15 cellular contexts compared by ENCODE assay signal in the genomic region with DNA sequence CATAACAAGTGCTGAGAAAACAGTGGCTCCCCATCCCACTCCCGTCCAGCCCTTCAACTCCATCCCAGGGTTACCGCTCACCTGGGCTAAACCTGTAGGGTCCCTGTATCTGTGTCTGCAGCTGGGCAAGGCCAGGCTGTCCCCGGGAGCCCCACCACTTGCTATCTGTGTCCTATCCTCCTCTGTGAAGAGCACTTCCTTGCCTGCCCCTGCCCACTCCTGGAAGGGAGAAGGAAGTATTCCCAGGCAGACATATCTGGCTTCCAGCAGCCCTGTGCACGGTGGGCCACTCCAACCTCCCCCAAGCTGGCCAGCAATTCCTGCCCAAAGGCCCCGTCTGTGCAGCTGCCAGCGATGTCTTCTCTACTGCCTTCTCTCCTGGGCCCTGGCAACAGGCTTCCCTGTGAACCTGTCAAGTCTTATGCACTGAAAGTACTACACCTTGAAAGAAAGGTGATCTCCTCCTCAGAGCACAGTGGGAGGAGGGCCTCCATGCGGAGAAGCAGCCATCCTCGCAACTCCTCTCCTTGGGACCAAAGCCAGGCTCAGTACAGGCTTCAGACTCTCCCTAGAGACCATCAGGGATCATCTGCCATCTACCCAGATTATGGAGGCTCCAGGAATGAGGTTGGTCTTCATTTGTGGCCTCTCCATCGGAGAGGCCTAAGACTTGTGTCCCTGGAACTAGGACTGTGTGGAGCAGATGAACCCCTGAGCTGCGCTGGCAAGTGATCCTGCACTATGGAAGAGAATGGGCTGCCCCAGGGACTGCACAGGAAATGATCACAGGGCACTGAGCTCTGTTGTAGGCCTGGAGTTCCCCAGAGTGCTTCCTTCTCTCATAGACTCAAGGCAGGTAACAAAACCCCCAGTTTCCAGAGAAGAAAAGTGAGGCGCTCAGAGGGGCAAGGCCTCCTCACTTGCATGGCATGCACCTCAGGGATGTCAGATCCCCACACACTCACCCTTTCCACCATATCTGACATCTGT.
"Had no signal": no experiment of that assay in that cellular context is flagged by ENCODE, and none has a peak within 500 bp of the region (broad histone marks: within the 10 kb centered on the region; RNA-seq: fewer than 3 reads in every experiment).

No MANE protein-coding gene starts in this region.

- H3K9me3 Mint-ChIP-seq: activated CD4-positive, alpha-beta T cell treated with anti-CD3 and anti-CD28 coated beads, Interleukin-2, amount 10 ng/mL, durations not matched to agents 7 days and 5 days; activated T-helper 2 cell treated with anti-CD3 and anti-CD28 coated beads, Interferon-gamma antibody, Interleukin-2, Interleukin-4, amounts not matched to agents 10 μg/mL and 5 μg/mL and 100 μg/mL, durations not matched to agents 14 hours and 24 hours and 36 hours; dendritic cell treated with granulocyte-macrophage colony-stimulating factor and Interleukin-4, amounts not matched to agents 40 ng/mL and 50 ng/mL, for 4 days had no signal

- H3K27ac Mint-ChIP-seq: activated B cell treated with CpG ODN at 0.5 μM for 24 hours; activated CD4-positive, alpha-beta T cell treated with anti-CD3 and anti-CD28 coated beads, Interleukin-2, amount 10 ng/mL, durations not matched to agents 7 days and 5 days; activated T-helper 2 cell treated with anti-CD3 and anti-CD28 coated beads, Interferon-gamma antibody, Interleukin-2, Interleukin-4, amounts not matched to agents 10 μg/mL and 5 μg/mL and 100 μg/mL, durations not matched to agents 14 hours and 24 hours and 36 hours; dendritic cell treated with granulocyte-macrophage colony-stimulating factor and Interleukin-4, amounts not matched to agents 40 ng/mL and 50 ng/mL, for 4 days; progenitor cell of endocrine pancreas; stimulated activated naive B cell treated with anti-CD40 and anti-IgM and Interleukin-4, amounts not matched to agents 10 μg/mL and 1 μg/mL and 100 μg/mL, for 72 hours had no signal

- H3K4me3 Mint-ChIP-seq: activated B cell treated with CpG ODN at 0.5 μM for 24 hours; activated CD4-positive, alpha-beta T cell treated with anti-CD3 and anti-CD28 coated beads, Interleukin-2, amount 10 ng/mL, durations not matched to agents 7 days and 5 days; dendritic cell treated with granulocyte-macrophage colony-stimulating factor and Interleukin-4, amounts not matched to agents 40 ng/mL and 50 ng/mL, for 4 days; stimulated activated naive B cell treated with anti-CD40 and anti-IgM and Interleukin-4, amounts not matched to agents 10 μg/mL and 1 μg/mL and 100 μg/mL, for 72 hours had no signal

- H3K9me3 ChIP-seq: thyroid gland had no signal

- H3K27me3 Mint-ChIP-seq: activated B cell treated with CpG ODN at 0.5 μM for 24 hours; activated CD4-positive, alpha-beta T cell treated with anti-CD3 and anti-CD28 coated beads, Interleukin-2, amount 10 ng/mL, durations not matched to agents 7 days and 5 days; dendritic cell treated with granulocyte-macrophage colony-stimulating factor and Interleukin-4, amounts not matched to agents 40 ng/mL and 50 ng/mL, for 4 days; stimulated activated naive B cell treated with anti-CD40 and anti-IgM and Interleukin-4, amounts not matched to agents 10 μg/mL and 1 μg/mL and 100 μg/mL, for 72 hours had no signal

- H3K27ac ChIP-seq: thyroid gland had no signal

- H3K4me1 ChIP-seq: thyroid gland had no signal

- FAIRE-seq: bronchial epithelial cell had no signal

- DNase-seq: activated B cell treated with CpG ODN at 0.5 μM for 24 hours; activated CD4-positive, alpha-beta T cell treated with anti-CD3 and anti-CD28 coated beads, Interleukin-2, amount 10 ng/mL, durations not matched to agents 7 days and 5 days; activated naive CD4-positive, alpha-beta T cell treated with Interleukin-2 at 50 U/mL for 16 hours; cerebellar nuclear complex; effector CD8-positive, alpha-beta T cell; left ventricle myocardium superior; stimulated activated naive B cell treated with anti-CD40 and anti-IgM and Interleukin-4, amounts not matched to agents 10 μg/mL and 1 μg/mL and 100 μg/mL, for 72 hours; SW 1271; T-helper 9 cell; thyroid gland had no signal

- H3K36me3 Mint-ChIP-seq: stimulated activated naive B cell treated with anti-CD40 and anti-IgM and Interleukin-4, amounts not matched to agents 10 μg/mL and 1 μg/mL and 100 μg/mL, for 72 hours had no signal

- H3K4me3 ChIP-seq: thyroid gland had no signal

- H3K36me3 ChIP-seq: thyroid gland had no signal

- ATAC-seq: esophagus mucosa; left ventricle myocardium superior; stimulated activated naive B cell treated with anti-CD40 and anti-IgM and Interleukin-4, amounts not matched to agents 10 μg/mL and 1 μg/mL and 100 μg/mL, for 72 hours had no signal

- H3K4me1 Mint-ChIP-seq: activated B cell treated with CpG ODN at 0.5 μM for 24 hours; activated CD4-positive, alpha-beta T cell treated with anti-CD3 and anti-CD28 coated beads, Interleukin-2, amount 10 ng/mL, durations not matched to agents 7 days and 5 days; stimulated activated naive B cell treated with anti-CD40 and anti-IgM and Interleukin-4, amounts not matched to agents 10 μg/mL and 1 μg/mL and 100 μg/mL, for 72 hours had no signal

- H3K27me3 ChIP-seq: thyroid gland had no signal
